Comparison of ENCODE assay signal across 1 cellular context in genomic region chr3:129278970-129279906, GRCh38.
TF ChIP-seq lines count a peak whose summit lies in the region.

No MANE protein-coding gene starts in this region.

TF ChIP-seq in WTC11, 78 proteins besides CTCF, POLR2A, EP300 and RAD21 (continued from another document):
- TF ChIP-seq FOXP4 (CRISPR knock-in tag; IDR thresholded peaks at IDR 0.05) (no peak), CDX4 (CRISPR knock-in tag; IDR thresholded peaks at IDR 0.05; ENCODE audit: borderline replicate concordance) (no peak), HMGXB4 (CRISPR knock-in tag; IDR thresholded peaks at IDR 0.05) (peak; percentile 83), PRDM15 (CRISPR knock-in tag; IDR thresholded peaks at IDR 0.05) (peak; percentile 50), ETV6 (CRISPR knock-in tag; IDR thresholded peaks at IDR 0.05) (no peak), ATF6 (CRISPR knock-in tag; IDR thresholded peaks at IDR 0.05) (0 out of 2 replicates have a peak, but pooled peaks have one; percentile 14), SMAD3 (CRISPR knock-in tag; IDR thresholded peaks at IDR 0.05; ENCODE audit: borderline replicate concordance) (0 out of 2 replicates have a peak, but pooled peaks have one; percentile 42), RELA (CRISPR knock-in tag; IDR thresholded peaks at IDR 0.05; ENCODE audit: borderline replicate concordance) (0 out of 2 replicates have a peak, but pooled peaks have one; percentile 13), ATF1 (CRISPR knock-in tag; IDR thresholded peaks at IDR 0.05) (peak; percentile 48; the same call in 1 of the 2 replicates), ZNF317 (CRISPR knock-in tag; IDR thresholded peaks at IDR 0.05; ENCODE audit: borderline replicate concordance, low read depth) (no peak), EMX1 (CRISPR knock-in tag; IDR thresholded peaks at IDR 0.05) (no peak), ATF2 (CRISPR knock-in tag; IDR thresholded peaks at IDR 0.05; ENCODE audit: borderline replicate concordance, low read depth) (no peak), SOX15 (CRISPR knock-in tag; IDR thresholded peaks at IDR 0.05) (no peak), E2F5 (CRISPR knock-in tag; IDR thresholded peaks at IDR 0.05) (no peak), NR1H2 (CRISPR knock-in tag; IDR thresholded peaks at IDR 0.05) (no peak), ELF4 (CRISPR knock-in tag; IDR thresholded peaks at IDR 0.05; ENCODE audit: low read depth) (no peak), TEAD1 (CRISPR knock-in tag; IDR thresholded peaks at IDR 0.05) (no peak), ERG (CRISPR knock-in tag; IDR thresholded peaks at IDR 0.05) (no peak), MYBL2 (CRISPR knock-in tag; IDR thresholded peaks at IDR 0.05) (peak; percentile 21; the same call in 1 of the 2 replicates), ZNF232 (CRISPR knock-in tag; IDR thresholded peaks at IDR 0.05) (no peak), NR3C1 (CRISPR knock-in tag; conservative IDR thresholded peaks at IDR 0.05; ENCODE audit: low read depth) (no peak), ZNF425 (CRISPR knock-in tag; conservative IDR thresholded peaks at IDR 0.05) (no peak), E2F1 (CRISPR knock-in tag; IDR thresholded peaks at IDR 0.05) (no peak), FOXK1 (CRISPR knock-in tag; IDR thresholded peaks at IDR 0.05) (no peak), GRHL2 (CRISPR knock-in tag; IDR thresholded peaks at IDR 0.05; ENCODE audit: insufficient replicate concordance, severe bottlenecking) (no peak), MLX (CRISPR knock-in tag; IDR thresholded peaks at IDR 0.05) (no peak), ZNF121 (CRISPR knock-in tag; IDR thresholded peaks at IDR 0.05) (no peak), CREM (CRISPR knock-in tag; IDR thresholded peaks at IDR 0.05) (no peak), MAX (CRISPR knock-in tag; IDR thresholded peaks at IDR 0.05) (no peak), NFE2L1 (CRISPR knock-in tag; IDR thresholded peaks at IDR 0.05) (no peak)
